In the genomic region with DNA sequence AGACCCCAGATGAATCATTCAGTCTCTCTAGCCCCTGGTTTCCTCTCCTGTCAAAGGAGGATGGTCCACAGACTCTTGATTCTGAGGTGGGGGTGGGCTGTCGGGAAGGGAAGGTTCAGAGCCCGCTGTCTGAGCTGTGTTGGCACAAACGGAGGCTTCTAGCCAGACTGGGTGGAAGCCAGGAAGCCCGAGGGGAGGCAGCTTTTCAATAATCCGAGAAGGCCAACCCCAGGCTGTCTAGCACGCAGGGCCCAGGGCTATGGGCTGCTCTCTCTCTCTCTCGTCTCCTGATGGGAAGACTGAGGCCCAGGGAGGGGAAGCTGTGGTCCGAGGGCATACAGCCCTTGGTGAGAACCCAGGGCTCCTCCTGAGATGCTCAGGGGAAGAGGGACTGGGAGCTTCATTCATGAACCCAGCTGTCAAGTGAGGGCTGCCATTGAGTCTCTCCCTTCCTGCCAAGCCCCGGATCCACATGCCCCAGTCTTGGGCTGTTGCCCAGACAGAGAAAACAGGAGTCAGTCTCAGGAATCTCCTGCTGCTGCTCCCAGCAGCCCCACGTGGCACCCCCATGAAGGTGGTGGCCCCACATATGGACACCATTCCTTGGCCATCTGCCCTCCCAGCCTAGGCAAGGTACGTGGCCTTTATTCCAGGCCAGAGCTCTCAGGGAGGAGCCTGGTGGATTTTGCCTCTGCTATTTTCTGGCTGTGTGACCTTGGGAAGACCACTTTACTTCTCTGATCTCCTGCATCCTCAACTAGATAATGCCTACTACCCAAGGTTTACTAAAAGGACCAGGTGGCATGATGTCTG, we compare ENCODE assay signal across 13 cellular contexts. TPM values are rescaled to one million over a fixed set of nuclear protein-coding genes. Genes with fewer than 3 reads are reported as not detected.
DNase-seq lines count a peak whose midpoint lies in the region; ATAC-seq, FAIRE-seq and TF ChIP-seq lines count a peak whose summit lies in the region.
"Had no signal": no experiment of that assay in that cellular context is flagged by ENCODE, and none has a peak within 500 bp of the region (broad histone marks: within the 10 kb centered on the region; RNA-seq: fewer than 3 reads in every experiment).

No MANE protein-coding gene starts in this region.

- DNase-seq in HFF-Myc (ENCODE audit: extremely low read depth, low read depth) (peak; percentile 21), kidney (no peak), NCI-H510A treated with DMSO at 0.1 percent for 48 hours (lab: John Stamatoyannopoulos, UW) (no peak), NCI-H774 (lab: John Stamatoyannopoulos, UW) (no peak), dermis blood vessel endothelial cell (no peak)
- DNase-seq: activated CD4-positive, alpha-beta memory T cell treated with anti-CD3 and anti-CD28 coated beads for 36 hours; aorta; kidney glomerular epithelial cell; naive thymus-derived CD4-positive, alpha-beta T cell; RPMI8226; T-helper 9 cell had no signal

- H3K9ac ChIP-seq in kidney (ENCODE audit: low read length in 2 of 2): peak overlapping the region in 1 of 2 donors; percentile 9

- H3K27ac ChIP-seq in kidney (ENCODE audit: low read depth in 2 of 2, low read length in 2 of 2) (peak overlapping the region; percentile 80 to 90), temporal lobe (ENCODE audit: low read depth, low read length) (peak overlapping the region; percentile 25)

- no peak for TF ChIP-seq CTCF in HFF-Myc (IDR thresholded peaks at IDR 0.05; ENCODE audit: low read depth, low read length, missing control alignments)
- no peak for TF ChIP-seq CTCF in kidney (IDR thresholded peaks at IDR 0.05; ENCODE audit: borderline replicate concordance, extremely low read depth, insufficient read depth)

- H3K4me1 ChIP-seq in kidney (ENCODE audit: control insufficient read depth in 1 of 2, insufficient read depth in 1 of 2, low read depth in 1 of 2, low read length in 2 of 2): peaks cover 19 to 24% of the 10 kb centered on the region in 2 donors

- H3K36me3 ChIP-seq in kidney (ENCODE audit: control insufficient read depth in 1 of 2, insufficient read depth in 2 of 2, low read length in 2 of 2): no peaks in the 10 kb centered on the region

- no peaks in the 10 kb centered on the region for H3K9me3 ChIP-seq in kidney (ENCODE audit: control insufficient read depth in 1 of 2, low read length in 2 of 2)

- ATAC-seq in SK-N-SH treated with all-trans-retinoic acid at 6 μM for 48 hours: peak; percentile 46
- ATAC-seq: naive thymus-derived CD4-positive, alpha-beta T cell had no signal

- FAIRE-seq in kidney (lab: Jason Lieb, UNC): no peak

- intact Hi-C loops in kidney (cut with DNase I): no loop called here

- H3K4me3 ChIP-seq in HFF-Myc (replicated peaks; ENCODE audit: low read depth, low read length) (no peak overlapping the region), kidney (ENCODE audit: low read length in 2 of 2) (no peak overlapping the region)

TF ChIP-seq in SK-N-SH treated with all-trans-retinoic acid at 6 μM for 48 hours, 23 proteins besides CTCF, POLR2A, EP300 and RAD21:
- TF ChIP-seq PATZ1 (CRISPR knock-in tag; IDR thresholded peaks at IDR 0.05; ENCODE audit: borderline replicate concordance) (no peak), PPARA (CRISPR knock-in tag; IDR thresholded peaks at IDR 0.05; ENCODE audit: borderline replicate concordance) (no peak), ZNF565 (CRISPR knock-in tag; conservative IDR thresholded peaks at IDR 0.05; ENCODE audit: low read depth) (no peak), BACH2 (CRISPR knock-in tag; IDR thresholded peaks at IDR 0.05; ENCODE audit: borderline replicate concordance) (no peak), RARB (CRISPR knock-in tag; IDR thresholded peaks at IDR 0.05) (no peak), TCF4 (CRISPR knock-in tag; IDR thresholded peaks at IDR 0.05; ENCODE audit: borderline replicate concordance) (peak; percentile 34; the same call in 1 of the 2 replicates)
- TF ChIP-seq, protein P1, sequence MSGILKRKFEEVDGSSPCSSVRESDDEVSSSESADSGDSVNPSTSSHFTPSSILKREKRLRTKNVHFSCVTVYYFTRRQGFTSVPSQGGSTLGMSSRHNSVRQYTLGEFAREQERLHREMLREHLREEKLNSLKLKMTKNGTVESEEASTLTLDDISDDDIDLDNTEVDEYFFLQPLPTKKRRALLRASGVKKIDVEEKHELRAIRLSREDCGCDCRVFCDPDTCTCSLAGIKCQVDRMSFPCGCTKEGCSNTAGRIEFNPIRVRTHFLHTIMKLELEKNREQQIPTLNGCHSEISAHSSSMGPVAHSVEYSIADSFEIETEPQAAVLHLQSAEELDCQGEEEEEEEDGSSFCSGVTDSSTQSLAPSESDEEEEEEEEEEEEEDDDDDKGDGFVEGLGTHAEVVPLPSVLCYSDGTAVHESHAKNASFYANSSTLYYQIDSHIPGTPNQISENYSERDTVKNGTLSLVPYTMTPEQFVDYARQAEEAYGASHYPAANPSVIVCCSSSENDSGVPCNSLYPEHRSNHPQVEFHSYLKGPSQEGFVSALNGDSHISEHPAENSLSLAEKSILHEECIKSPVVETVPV (CRISPR knock-in tag; IDR thresholded peaks at IDR 0.05): no peak

RNA-seq across cellular contexts. Expression of gene RAP1GAP, which starts 44.4 kb away (rescaled TPM):
- total RNA-seq in kidney (39.2 TPM), temporal lobe (22.6 TPM), dermis blood vessel endothelial cell (under 0.01 and 0.05 TPM in 2 replicates)
- 200 TPM for polyA plus RNA-seq in kidney (ENCODE audit: insufficient read depth, low read depth, low replicate concordance)
- polyA plus RNA-seq: naive thymus-derived CD4-positive, alpha-beta T cell had no signal

Comparison
In these comparisons a context has a peak if more than half of its experiments do, and no peak if none do; other contexts are left out.
1. RNA of gene RAP1GAP, which starts 44.4 kb away (total RNA-seq): 39.2 TPM in kidney (single experiment) and 22.6 TPM in temporal lobe (single experiment); under 0.01 to 0.05 TPM in dermis blood vessel endothelial cell; every median in the first group is over 10 times any median in the second.